In the genomic region with DNA sequence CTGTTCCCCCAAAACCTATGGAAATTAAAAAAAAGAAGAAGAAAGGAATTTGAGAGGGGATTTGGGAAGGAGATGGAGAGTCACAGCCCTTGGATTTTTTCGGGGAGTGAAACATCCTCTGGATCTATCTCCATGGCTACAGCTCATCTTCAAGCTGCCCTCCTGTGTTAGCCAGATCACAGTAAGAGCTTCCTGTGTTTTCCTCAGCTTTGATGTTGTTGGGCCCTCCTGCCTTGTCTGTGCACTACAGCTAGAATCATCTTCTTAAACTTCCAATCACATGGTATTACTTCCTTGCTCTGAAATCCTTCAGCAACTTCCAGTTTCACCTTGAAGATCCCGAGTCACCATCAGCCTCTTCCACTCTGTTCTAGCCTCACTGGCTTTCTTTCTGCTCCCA, we compare ENCODE assay signal across 31 cellular contexts.
"Had no signal": no experiment of that assay in that cellular context is flagged by ENCODE, and none has a peak within 500 bp of the region (broad histone marks: within the 10 kb centered on the region; RNA-seq: fewer than 3 reads in every experiment).

No MANE protein-coding gene starts in this region.

- H3K36me3 ChIP-seq: esophagus muscularis mucosa, gastrocnemius medialis, heart left ventricle, WERI-Rb-1 had no signal

- H3K27me3 Mint-ChIP-seq: activated CD4-positive, alpha-beta memory T cell treated with anti-CD3 and anti-CD28 coated beads, Interleukin-2, amount 10 ng/mL, durations not matched to agents 7 days and 5 days; activated CD4-positive, alpha-beta T cell treated with anti-CD3 and anti-CD28 coated beads, Interleukin-2, amount 10 ng/mL, durations not matched to agents 24 days and 14 days; activated naive CD8-positive, alpha-beta T cell treated with anti-CD3 and anti-CD28 coated beads for 36 hours; activated T-cell treated with anti-CD3 and anti-CD28 coated beads, Interleukin-2, amount 50 U/mL, for 24 hours; effector memory CD8-positive, alpha-beta T cell had no signal

- H3K27ac Mint-ChIP-seq: activated B cell treated with CpG ODN at 0.5 μM for 24 hours; activated CD4-positive, alpha-beta memory T cell treated with anti-CD3 and anti-CD28 coated beads, Interleukin-2, amount 10 ng/mL, durations not matched to agents 7 days and 5 days; activated CD4-positive, alpha-beta T cell treated with anti-CD3 and anti-CD28 coated beads, Interleukin-2, amount 10 ng/mL, durations not matched to agents 24 days and 14 days; activated naive CD8-positive, alpha-beta T cell treated with anti-CD3 and anti-CD28 coated beads for 36 hours; activated T-cell treated with anti-CD3 and anti-CD28 coated beads, Interleukin-2, amount 50 U/mL, for 24 hours; activated T-cell treated with anti-CD3 and anti-CD28 coated beads, Interleukin-2, amount 50 U/mL, for 72 hours; T-helper 1 cell treated with Interleukin-12 subunit alpha and Interleukin-12 subunit beta and Interleukin-4 antibody, amounts not matched to agents 30 μg/mL and 1 μg/mL, for 36 hours; T-helper 2 cell treated with Interferon-gamma antibody and Interleukin-4, amounts not matched to agents 5 μg/mL and 100 μg/mL, for 36 hours had no signal

- H3K9me3 ChIP-seq: body of pancreas, esophagus muscularis mucosa, gastrocnemius medialis, heart left ventricle had no signal

- H3K27me3 ChIP-seq: body of pancreas, foreskin keratinocyte, gastrocnemius medialis, heart left ventricle had no signal

- H3K4me1 ChIP-seq: body of pancreas, esophagus muscularis mucosa, foreskin keratinocyte, gastrocnemius medialis, heart left ventricle had no signal

- H3K9me3 Mint-ChIP-seq: activated B cell treated with CpG ODN at 0.5 μM for 24 hours; activated CD4-positive, alpha-beta memory T cell treated with anti-CD3 and anti-CD28 coated beads, Interleukin-2, amount 10 ng/mL, durations not matched to agents 7 days and 5 days; activated T-cell treated with anti-CD3 and anti-CD28 coated beads, Interleukin-2, amount 50 U/mL, for 72 hours; T-helper 1 cell treated with Interleukin-12 subunit alpha and Interleukin-12 subunit beta and Interleukin-4 antibody, amounts not matched to agents 30 μg/mL and 1 μg/mL, for 36 hours; T-helper 2 cell treated with Interferon-gamma antibody and Interleukin-4, amounts not matched to agents 5 μg/mL and 100 μg/mL, for 36 hours had no signal

- DNase-seq: activated B cell treated with CpG ODN at 0.5 μM for 24 hours; activated CD4-positive, alpha-beta memory T cell treated with anti-CD3 and anti-CD28 coated beads, Interleukin-2, amount 10 ng/mL, durations not matched to agents 7 days and 5 days; activated CD4-positive, alpha-beta T cell treated with anti-CD3 and anti-CD28 coated beads, Interleukin-2, amount 10 ng/mL, durations not matched to agents 24 days and 14 days; activated CD4-positive, alpha-beta T cell treated with anti-CD3 and anti-CD28 coated beads, Interleukin-2, amount 50 U/mL, for 4 hours; activated CD8-positive, alpha-beta memory T cell treated with anti-CD3 and anti-CD28 coated beads, Interleukin-2, amount 50 U/mL, for 48 hours; activated gamma-delta T cell; activated naive CD4-positive, alpha-beta T cell; activated naive CD4-positive, alpha-beta T cell treated with anti-CD3 and anti-CD28 coated beads, Interleukin-2, amount 50 U/mL, for 16 hours; activated naive CD8-positive, alpha-beta T cell treated with anti-CD3 and anti-CD28 coated beads for 36 hours; activated T-cell treated with anti-CD3 and anti-CD28 coated beads for 4 hours; activated T-cell treated with anti-CD3 and anti-CD28 coated beads, Interleukin-2, amount 50 U/mL, for 24 hours; activated T-cell treated with anti-CD3 and anti-CD28 coated beads, Interleukin-2, amount 50 U/mL, for 72 hours; amniotic stem cell; anterior cingulate cortex; body of pancreas; caudate nucleus; cortex of kidney; dermis blood vessel endothelial cell; effector CD4-positive, alpha-beta T cell; effector memory CD8-positive, alpha-beta T cell; erythroblast; foreskin keratinocyte; gastrocnemius medialis; glutamatergic neuron; heart left ventricle; T1000; WERI-Rb-1 had no signal

- H3K27ac ChIP-seq: body of pancreas, esophagus muscularis mucosa, foreskin keratinocyte, gastrocnemius medialis, heart left ventricle, WERI-Rb-1 had no signal

- H3K4me3 Mint-ChIP-seq: activated B cell treated with CpG ODN at 0.5 μM for 24 hours; activated CD4-positive, alpha-beta memory T cell treated with anti-CD3 and anti-CD28 coated beads, Interleukin-2, amount 10 ng/mL, durations not matched to agents 7 days and 5 days; activated CD4-positive, alpha-beta T cell treated with anti-CD3 and anti-CD28 coated beads, Interleukin-2, amount 10 ng/mL, durations not matched to agents 24 days and 14 days; activated naive CD8-positive, alpha-beta T cell treated with anti-CD3 and anti-CD28 coated beads for 36 hours; activated T-cell treated with anti-CD3 and anti-CD28 coated beads, Interleukin-2, amount 50 U/mL, for 24 hours; activated T-cell treated with anti-CD3 and anti-CD28 coated beads, Interleukin-2, amount 50 U/mL, for 72 hours; effector memory CD8-positive, alpha-beta T cell; T-helper 1 cell treated with Interleukin-12 subunit alpha and Interleukin-12 subunit beta and Interleukin-4 antibody, amounts not matched to agents 30 μg/mL and 1 μg/mL, for 36 hours; T-helper 2 cell treated with Interferon-gamma antibody and Interleukin-4, amounts not matched to agents 5 μg/mL and 100 μg/mL, for 36 hours had no signal

- H3K4me3 ChIP-seq: body of pancreas, esophagus muscularis mucosa, gastrocnemius medialis, heart left ventricle had no signal

- ATAC-seq: activated CD4-positive, CD25-positive, alpha-beta regulatory T cell treated with anti-CD3 and anti-CD28 coated beads, Interleukin-2, amount 50 U/mL, for 24 hours; activated T-cell treated with anti-CD3 and anti-CD28 coated beads, Interleukin-2, amount 50 U/mL, for 72 hours; body of pancreas; effector memory CD8-positive, alpha-beta T cell; foreskin keratinocyte; gastrocnemius medialis; heart left ventricle had no signal

- H3K4me1 Mint-ChIP-seq: activated B cell treated with CpG ODN at 0.5 μM for 24 hours had no signal
